Comparison of ENCODE assay signal across 29 cellular contexts in genomic region chr6:53464483-53464882, GRCh38.
DNase-seq lines count a peak whose midpoint lies in the region; ATAC-seq, FAIRE-seq and TF ChIP-seq lines count a peak whose summit lies in the region.
"Had no signal": no experiment of that assay in that cellular context is flagged by ENCODE, and none has a peak within 500 bp of the region (broad histone marks: within the 10 kb centered on the region; RNA-seq: fewer than 3 reads in every experiment).

No MANE protein-coding gene starts in this region.

- H3K36me3 Mint-ChIP-seq in CD14-positive monocyte, result peaks cover under 1 to 4% of the 10 kb centered on the region in 2 donors
- H3K36me3 Mint-ChIP-seq in memory B cell, result peaks cover 9% of the 10 kb centered on the region
- H3K36me3 Mint-ChIP-seq in osteocyte (ENCODE audit: unreplicated experiment), result no peaks in the 10 kb centered on the region
- H3K36me3 Mint-ChIP-seq: natural killer cell had no signal

- H3K27me3 Mint-ChIP-seq in CD14-positive monocyte (ENCODE audit: low read depth in 3 of 3), result peaks cover 0 to 2% (median 0%) of the 10 kb centered on the region in 3 donors
- H3K27me3 Mint-ChIP-seq in memory B cell, result no peaks in the 10 kb centered on the region
- peaks cover 30% of the 10 kb centered on the region for H3K27me3 Mint-ChIP-seq in osteocyte (ENCODE audit: unreplicated experiment)
- H3K27me3 Mint-ChIP-seq: stimulated activated naive CD8-positive, alpha-beta T cell treated with anti-CD3 and anti-CD28 coated beads, Interleukin-15, amount 100 ng/mL, for 72 hours had no signal

- H3K9me3 Mint-ChIP-seq in CD14-positive monocyte (peaks cover 0 to 3% (median 0%) of the 10 kb centered on the region in 7 donors), memory B cell (peaks cover 7% of the 10 kb centered on the region), osteocyte (ENCODE audit: unreplicated experiment) (no peaks in the 10 kb centered on the region)
- H3K9me3 Mint-ChIP-seq: activated CD4-positive, alpha-beta memory T cell treated with anti-CD3 and anti-CD28 coated beads, Interleukin-2, amount 10 ng/mL, durations not matched to agents 7 days and 5 days; activated naive CD4-positive, alpha-beta T cell treated with anti-CD3 and anti-CD28 coated beads for 36 hours; activated T-helper 1 cell treated with anti-CD3 and anti-CD28 coated beads, Interleukin-12 subunit alpha, Interleukin-12 subunit beta, Interleukin-2, Interleukin-4 antibody, amounts not matched to agents 30 ng/mL and 10 ng/mL and 1 ng/mL, durations not matched to agents 14 hours and 24 hours and 36 hours; natural killer cell; stimulated activated naive CD8-positive, alpha-beta T cell treated with anti-CD3 and anti-CD28 coated beads, Interleukin-15, amount 100 ng/mL, for 72 hours had no signal

- FAIRE-seq in H54 (lab: Jason Lieb, UNC), result no peak
- FAIRE-seq: endothelial cell of umbilical vein, GM12892, K562, small intestine had no signal

- no peaks in the 10 kb centered on the region for H3K36me3 ChIP-seq in adrenal gland (replicated peaks in 1 of 2)
- H3K36me3 ChIP-seq in subcutaneous abdominal adipose tissue (ENCODE audit: control insufficient read depth in 5 of 5, insufficient read depth in 5 of 5, low read length in 5 of 5), result no peaks in the 10 kb centered on the region
- H3K36me3 ChIP-seq: ovary, tibial artery had no signal

- 57 to 71% (median 63%) methylated on average over 5 of the region's 5 CpGs for WGBS in adrenal gland, 4 donors

- H3K27ac Mint-ChIP-seq in CD14-positive monocyte (peak overlapping the region; percentile 62 to 90 (median 77)), memory B cell (peak overlapping the region; percentile 98), osteocyte (ENCODE audit: unreplicated experiment) (no peak overlapping the region)
- H3K27ac Mint-ChIP-seq: activated CD4-positive, alpha-beta memory T cell treated with anti-CD3 and anti-CD28 coated beads, Interleukin-2, amount 10 ng/mL, durations not matched to agents 7 days and 5 days; activated naive CD4-positive, alpha-beta T cell treated with anti-CD3 and anti-CD28 coated beads for 36 hours; activated T-helper 1 cell treated with anti-CD3 and anti-CD28 coated beads, Interleukin-12 subunit alpha, Interleukin-12 subunit beta, Interleukin-2, Interleukin-4 antibody, amounts not matched to agents 30 ng/mL and 10 ng/mL and 1 ng/mL, durations not matched to agents 14 hours and 24 hours and 36 hours; natural killer cell had no signal

- no peak for ATAC-seq in memory B cell (ENCODE audit: low read depth)
- ATAC-seq: K562; Panc1; stimulated activated naive CD8-positive, alpha-beta T cell treated with anti-CD3 and anti-CD28 coated beads, Interleukin-15, amount 100 ng/mL, for 72 hours had no signal

- intact Hi-C loops in CD14-positive monocyte (cut with micrococcal nuclease), result no loop called here
- intact Hi-C loops in adrenal gland (cut with DNase I), result no loop called here

- H3K4me3 Mint-ChIP-seq in CD14-positive monocyte (no peak overlapping the region), memory B cell (no peak overlapping the region), osteocyte (ENCODE audit: unreplicated experiment) (no peak overlapping the region)
- H3K4me3 Mint-ChIP-seq: activated CD4-positive, alpha-beta memory T cell treated with anti-CD3 and anti-CD28 coated beads, Interleukin-2, amount 10 ng/mL, durations not matched to agents 7 days and 5 days; activated naive CD4-positive, alpha-beta T cell treated with anti-CD3 and anti-CD28 coated beads for 36 hours; activated T-helper 1 cell treated with anti-CD3 and anti-CD28 coated beads, Interleukin-12 subunit alpha, Interleukin-12 subunit beta, Interleukin-2, Interleukin-4 antibody, amounts not matched to agents 30 ng/mL and 10 ng/mL and 1 ng/mL, durations not matched to agents 14 hours and 24 hours and 36 hours; natural killer cell; stimulated activated naive CD8-positive, alpha-beta T cell treated with anti-CD3 and anti-CD28 coated beads, Interleukin-15, amount 100 ng/mL, for 72 hours had no signal

- H3K4me1 ChIP-seq in adrenal gland (replicated peaks in 1 of 2) (peaks cover 8 to 11% of the 10 kb centered on the region in 2 donors), subcutaneous abdominal adipose tissue (ENCODE audit: control insufficient read depth in 5 of 5, insufficient read depth in 5 of 5, low read length in 5 of 5) (peaks cover 4 to 46% (median 43%) of the 10 kb centered on the region in 5 donors)

- peak overlapping the region; percentile 49 to 92 (median 72) for H3K27ac ChIP-seq in adrenal gland
- H3K27ac ChIP-seq in subcutaneous abdominal adipose tissue (ENCODE audit: low read depth, low read length), result peak overlapping the region; percentile 94
- H3K27ac ChIP-seq: ovary, tibial artery had no signal

- DNase-seq in CD14-positive monocyte (ENCODE audit: low spot score) (no peak), adrenal gland (peak in 1 of 7 donors; percentile 9), memory B cell (ENCODE audit: low spot score in 2 of 2) (no peak), OCI-M1 (lab: John Stamatoyannopoulos, UW) (no peak), T-helper 1 cell (no peak), H54 (ENCODE audit: insufficient read length, low spot score) (no peak), osteocyte (ENCODE audit: extremely low spot score, unreplicated experiment) (no peak)
- DNase-seq: activated CD4-positive, alpha-beta memory T cell treated with anti-CD3 and anti-CD28 coated beads, Interleukin-2, amount 10 ng/mL, durations not matched to agents 7 days and 5 days; activated CD8-positive, alpha-beta memory T cell treated with anti-CD3 and anti-CD28 coated beads, Interleukin-2, amount 50 U/mL, for 48 hours; activated naive CD4-positive, alpha-beta T cell treated with anti-CD3 and anti-CD28 coated beads for 36 hours; amygdala; Caco-2; MM.1S; natural killer cell; NCI-H1417; NCI-H510A treated with DMSO at 0.1 percent for 48 hours; NK-92 treated with Interleukin-12 subunit alpha and Interleukin-12 subunit beta, amount 100 ng/mL, for 24 hours; retina; SHP77; small intestine; stimulated activated naive CD8-positive, alpha-beta T cell treated with anti-CD3 and anti-CD28 coated beads, Interleukin-15, amount 100 ng/mL, for 72 hours had no signal

- TF ChIP-seq POLR2A in adrenal gland (IDR thresholded peaks at IDR 0.05) (no peak), H54 (IDR thresholded peaks at IDR 0.05; ENCODE audit: low read depth, low read length) (no peak)

- H3K4me3 ChIP-seq in adrenal gland (no peak overlapping the region), subcutaneous abdominal adipose tissue (ENCODE audit: low read depth in 1 of 5, low read length in 5 of 5) (peak overlapping the region in 1 of 5 donors; percentile 32)
- H3K4me3 ChIP-seq: K562, ovary, tibial artery had no signal

- H3K9me3 ChIP-seq in adrenal gland (replicated peaks in 1 of 3) (no peaks in the 10 kb centered on the region), subcutaneous abdominal adipose tissue (ENCODE audit: control insufficient read depth in 5 of 5, low read length in 5 of 5) (no peaks in the 10 kb centered on the region)
- H3K9me3 ChIP-seq: Caco-2, ovary, tibial artery had no signal

- H3K4me1 Mint-ChIP-seq in CD14-positive monocyte (peaks cover 72% of the 10 kb centered on the region), memory B cell (peaks cover 35% of the 10 kb centered on the region), osteocyte (ENCODE audit: unreplicated experiment) (peaks cover 7% of the 10 kb centered on the region)
- H3K4me1 Mint-ChIP-seq: activated CD4-positive, alpha-beta memory T cell treated with anti-CD3 and anti-CD28 coated beads, Interleukin-2, amount 10 ng/mL, durations not matched to agents 7 days and 5 days; natural killer cell had no signal

- no peak for TF ChIP-seq CTCF in CD14-positive monocyte (IDR thresholded peaks at IDR 0.05)
- no peak for TF ChIP-seq CTCF in adrenal gland (IDR thresholded peaks at IDR 0.05)
- TF ChIP-seq CTCF in osteocyte (IDR thresholded peaks at IDR 0.05), result no peak

- H3K27me3 ChIP-seq in adrenal gland (no peaks in the 10 kb centered on the region), subcutaneous abdominal adipose tissue (ENCODE audit: control insufficient read depth in 5 of 5, insufficient read depth in 4 of 5, low read length in 5 of 5) (no peaks in the 10 kb centered on the region)
- H3K27me3 ChIP-seq: ovary, tibial artery had no signal

- peak overlapping the region in 1 of 5 donors; percentile 28 for H3K9ac ChIP-seq in subcutaneous abdominal adipose tissue (ENCODE audit: low read length in 5 of 5)
